ENCODE assay signal across 15 cellular contexts in the genomic region with DNA sequence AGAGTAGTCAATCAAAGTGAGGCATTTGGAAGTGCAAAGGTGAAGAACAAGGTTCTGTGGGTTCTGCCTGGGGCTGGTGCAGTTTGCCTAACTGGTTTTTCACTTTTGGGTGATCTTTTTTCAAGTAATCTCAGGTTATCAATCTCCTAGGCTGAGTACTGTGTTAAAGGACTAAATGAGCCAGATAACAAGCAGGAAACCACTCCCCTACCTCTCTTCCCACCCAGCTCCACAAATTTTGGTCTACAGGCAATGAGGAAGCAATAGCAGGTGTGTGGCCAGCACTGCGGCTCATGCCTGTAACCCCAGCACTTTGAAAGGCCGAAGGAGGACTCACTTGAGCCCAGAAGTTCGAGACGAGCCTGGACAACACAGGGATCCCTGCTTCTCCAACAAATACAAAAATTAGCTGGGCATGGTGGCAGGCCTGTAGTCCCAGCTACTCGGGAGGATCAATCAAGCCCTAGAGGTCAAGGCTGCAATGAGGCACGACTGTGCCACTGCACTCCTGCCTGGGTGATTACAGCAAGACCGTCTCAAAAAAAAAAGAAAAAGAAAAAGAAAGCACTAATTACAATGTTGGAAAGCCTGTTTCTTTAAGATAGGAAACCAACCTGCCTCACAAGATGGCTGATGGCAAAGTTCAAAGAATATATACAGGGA. TPM values are rescaled to one million over a fixed set of nuclear protein-coding genes. Genes with fewer than 3 reads are reported as not detected.
A peak's percentile ranks its signal among the peaks of the same experiment; 100 is the strongest.
DNase-seq lines count a peak whose midpoint lies in the region; ATAC-seq and TF ChIP-seq lines count a peak whose summit lies in the region.
"Had no signal": no experiment of that assay in that cellular context is flagged by ENCODE, and none has a peak within 500 bp of the region (broad histone marks: within the 10 kb centered on the region; RNA-seq: fewer than 3 reads in every experiment).

No MANE protein-coding gene starts in this region.

- H3K27ac ChIP-seq in 22Rv1 (peak overlapping the region; percentile 27; the same call in 1 of the 2 replicates), GM23338 (ENCODE audit: low read depth) (0 out of 2 replicates have a peak overlapping the region, but pooled peaks have one; percentile 76), endodermal cell (ENCODE audit: low read depth, low read length) (no peak overlapping the region)
- no peak overlapping the region for H3K27ac ChIP-seq in CD8-positive, alpha-beta T cell (ENCODE audit: low read depth, low read length)

- H3K36me3 ChIP-seq in GM23338 (ENCODE audit: insufficient read depth) (peaks cover 29% of the 10 kb centered on the region), endodermal cell (ENCODE audit: control insufficient read depth, insufficient read depth, low read length) (peaks cover 49% of the 10 kb centered on the region)
- H3K36me3 ChIP-seq in CD8-positive, alpha-beta T cell (ENCODE audit: insufficient read depth, low read length) = peaks cover 29% of the 10 kb centered on the region

- H3K4me1 ChIP-seq in GM23338 (ENCODE audit: insufficient read depth) (no peaks in the 10 kb centered on the region), endodermal cell (ENCODE audit: control insufficient read depth, insufficient read depth, low read length) (peaks cover 4% of the 10 kb centered on the region)
- H3K4me1 ChIP-seq in CD8-positive, alpha-beta T cell (ENCODE audit: insufficient read depth, low read length) = peaks cover 14% of the 10 kb centered on the region
- H3K4me1 ChIP-seq: HAP-1 had no signal

- H3K9me3 Mint-ChIP-seq in GM23338 (no peaks in the 10 kb centered on the region), endodermal cell (no peaks in the 10 kb centered on the region), nephron (no peaks in the 10 kb centered on the region)
- no peaks in the 10 kb centered on the region for H3K9me3 Mint-ChIP-seq in CD8-positive, alpha-beta T cell
- H3K9me3 Mint-ChIP-seq: CD14-positive monocyte, IgD-negative memory B cell had no signal

- H3K9me3 ChIP-seq in endodermal cell (ENCODE audit: control insufficient read depth, low read length) = no peaks in the 10 kb centered on the region
- no peaks in the 10 kb centered on the region for H3K9me3 ChIP-seq in CD8-positive, alpha-beta T cell (ENCODE audit: low read length)
- H3K9me3 ChIP-seq: HAP-1 had no signal

- no peak overlapping the region for H3K4me2 ChIP-seq in GM23338

- no peak overlapping the region for H3K27ac Mint-ChIP-seq in GM23338
- peak overlapping the region; percentile 64 for H3K27ac Mint-ChIP-seq in endodermal cell
- no peak overlapping the region for H3K27ac Mint-ChIP-seq in nephron
- no peak overlapping the region for H3K27ac Mint-ChIP-seq in CD8-positive, alpha-beta T cell
- H3K27ac Mint-ChIP-seq: CD14-positive monocyte had no signal

- no peaks in the 10 kb centered on the region for H3K9me2 ChIP-seq in GM23338 (ENCODE audit: insufficient read depth)

- ATAC-seq in GM23338 (no peak), GM19467 (IDR thresholded peaks at IDR 0.05; ENCODE audit: unreplicated experiment) (no peak)
- no peak for ATAC-seq in CD8-positive, alpha-beta T cell

- H3K79me2 ChIP-seq in GM23338 (replicated peaks; ENCODE audit: insufficient read depth) = peaks cover 20% of the 10 kb centered on the region; the same call in 1 of the 2 replicates

- H3K9ac ChIP-seq in endodermal cell (ENCODE audit: extremely low read depth, low read length, poor library complexity, severe bottlenecking) = no peak overlapping the region

- no peak overlapping the region for H2AFZ ChIP-seq in GM23338

- H3K27me3 Mint-ChIP-seq in GM23338 (ENCODE audit: insufficient read depth, low read depth, poor library complexity) (peaks cover 9% of the 10 kb centered on the region), endodermal cell (ENCODE audit: insufficient read depth) (peaks cover 3% of the 10 kb centered on the region), nephron (ENCODE audit: low read depth) (no peaks in the 10 kb centered on the region)
- no peaks in the 10 kb centered on the region for H3K27me3 Mint-ChIP-seq in CD8-positive, alpha-beta T cell (ENCODE audit: low read depth)
- H3K27me3 Mint-ChIP-seq: IgD-negative memory B cell had no signal

- intact Hi-C loops in CD8-positive, alpha-beta T cell (cut with DNase I, micrococcal nuclease) = loop anchor here (2.0 to 10.0 kb wide), 5 partner anchors 13 to 771 kb away; a partner anchor contains a TSS

- H3K27me3 ChIP-seq in GM23338 (ENCODE audit: insufficient read depth) = no peaks in the 10 kb centered on the region
- no peaks in the 10 kb centered on the region for H3K27me3 ChIP-seq in endodermal cell (ENCODE audit: control insufficient read depth, insufficient read depth, low read length, poor library complexity, severe bottlenecking)
- no peaks in the 10 kb centered on the region for H3K27me3 ChIP-seq in CD8-positive, alpha-beta T cell (ENCODE audit: insufficient read depth, low read length)

- peaks cover 46% of the 10 kb centered on the region for H3K36me3 Mint-ChIP-seq in GM23338 (ENCODE audit: low read depth)
- peaks cover 43% of the 10 kb centered on the region for H3K36me3 Mint-ChIP-seq in endodermal cell (ENCODE audit: low read depth)
- H3K36me3 Mint-ChIP-seq in nephron (ENCODE audit: low read depth) = peaks cover 40% of the 10 kb centered on the region
- H3K36me3 Mint-ChIP-seq in CD8-positive, alpha-beta T cell = peaks cover 40% of the 10 kb centered on the region
- H3K36me3 Mint-ChIP-seq: IgD-negative memory B cell had no signal

- WGBS in endodermal cell (ENCODE audit: insufficient coverage in 1 of 2, insufficient read length in 1 of 2), 2 experiments = 89 to 100% methylated on average over 4 to 7 of the region's 7 CpGs

- no peak overlapping the region for H3K4me3 ChIP-seq in GM23338
- H3K4me3 ChIP-seq in endodermal cell (ENCODE audit: low read length) = no peak overlapping the region
- no peak overlapping the region for H3K4me3 ChIP-seq in CD8-positive, alpha-beta T cell (ENCODE audit: low read depth, low read length)
- H3K4me3 ChIP-seq: HAP-1 had no signal

- H3K4me1 Mint-ChIP-seq in GM23338 = peaks cover 4% of the 10 kb centered on the region
- H3K4me1 Mint-ChIP-seq in endodermal cell = peaks cover 14% of the 10 kb centered on the region
- H3K4me1 Mint-ChIP-seq in nephron = peaks cover 13% of the 10 kb centered on the region
- peaks cover 16% of the 10 kb centered on the region for H3K4me1 Mint-ChIP-seq in CD8-positive, alpha-beta T cell (ENCODE audit: low read depth)

- H3K4me3 Mint-ChIP-seq in GM23338 (no peak overlapping the region), endodermal cell (no peak overlapping the region), nephron (peak overlapping the region; percentile 3 to 45 (median 10))
- H3K4me3 Mint-ChIP-seq in CD8-positive, alpha-beta T cell = no peak overlapping the region
- H3K4me3 Mint-ChIP-seq: CD14-positive monocyte had no signal

- no peak for DNase-seq in GM23338 (ENCODE audit: low spot score)
- no peak for DNase-seq in endodermal cell
- no peak for DNase-seq in cerebellar cortex (ENCODE audit: low spot score)
- DNase-seq in T-helper 1 cell = no peak
- DNase-seq in CD8-positive, alpha-beta T cell = no peak
- DNase-seq: EL, NCI-H187, NCI-H526 treated with DMSO at 0.1 percent for 48 hours, RPMI8226 had no signal

- peaks cover 7% of the 10 kb centered on the region for H4K20me1 ChIP-seq in GM23338 (replicated peaks; ENCODE audit: insufficient read depth)

- POLR2A ChIA-PET in CD8-positive, alpha-beta T cell (lab: Charles Lee) = no interaction called here

- no peak for TF ChIP-seq CTCF in 22Rv1 (IDR thresholded peaks at IDR 0.05)
- no peak for TF ChIP-seq CTCF in GM23338 (conservative IDR thresholded peaks at IDR 0.05; ENCODE audit: low read depth in 2 of 2)
- no peak for TF ChIP-seq CTCF in endodermal cell (conservative IDR thresholded peaks at IDR 0.05)
- no peak for TF ChIP-seq CTCF in nephron (IDR thresholded peaks at IDR 0.05; ENCODE audit: unreplicated experiment in 3 of 3)
- no peak for TF ChIP-seq CTCF in CD8-positive, alpha-beta T cell (IDR thresholded peaks at IDR 0.05)

- peaks cover 14% of the 10 kb centered on the region for H3F3A ChIP-seq in GM23338 (replicated peaks; ENCODE audit: low read depth)

- CTCF ChIA-PET in CD8-positive, alpha-beta T cell (lab: Charles Lee) = interaction anchor here (1.0 kb wide), 1 partner anchor 15 kb away, joined by 3 read pairs; no protein-coding TSS in a partner anchor

TF ChIP-seq in GM23338, 12 proteins besides CTCF, POLR2A, EP300 and RAD21 (continues in another document):
- TF ChIP-seq, protein P1, sequence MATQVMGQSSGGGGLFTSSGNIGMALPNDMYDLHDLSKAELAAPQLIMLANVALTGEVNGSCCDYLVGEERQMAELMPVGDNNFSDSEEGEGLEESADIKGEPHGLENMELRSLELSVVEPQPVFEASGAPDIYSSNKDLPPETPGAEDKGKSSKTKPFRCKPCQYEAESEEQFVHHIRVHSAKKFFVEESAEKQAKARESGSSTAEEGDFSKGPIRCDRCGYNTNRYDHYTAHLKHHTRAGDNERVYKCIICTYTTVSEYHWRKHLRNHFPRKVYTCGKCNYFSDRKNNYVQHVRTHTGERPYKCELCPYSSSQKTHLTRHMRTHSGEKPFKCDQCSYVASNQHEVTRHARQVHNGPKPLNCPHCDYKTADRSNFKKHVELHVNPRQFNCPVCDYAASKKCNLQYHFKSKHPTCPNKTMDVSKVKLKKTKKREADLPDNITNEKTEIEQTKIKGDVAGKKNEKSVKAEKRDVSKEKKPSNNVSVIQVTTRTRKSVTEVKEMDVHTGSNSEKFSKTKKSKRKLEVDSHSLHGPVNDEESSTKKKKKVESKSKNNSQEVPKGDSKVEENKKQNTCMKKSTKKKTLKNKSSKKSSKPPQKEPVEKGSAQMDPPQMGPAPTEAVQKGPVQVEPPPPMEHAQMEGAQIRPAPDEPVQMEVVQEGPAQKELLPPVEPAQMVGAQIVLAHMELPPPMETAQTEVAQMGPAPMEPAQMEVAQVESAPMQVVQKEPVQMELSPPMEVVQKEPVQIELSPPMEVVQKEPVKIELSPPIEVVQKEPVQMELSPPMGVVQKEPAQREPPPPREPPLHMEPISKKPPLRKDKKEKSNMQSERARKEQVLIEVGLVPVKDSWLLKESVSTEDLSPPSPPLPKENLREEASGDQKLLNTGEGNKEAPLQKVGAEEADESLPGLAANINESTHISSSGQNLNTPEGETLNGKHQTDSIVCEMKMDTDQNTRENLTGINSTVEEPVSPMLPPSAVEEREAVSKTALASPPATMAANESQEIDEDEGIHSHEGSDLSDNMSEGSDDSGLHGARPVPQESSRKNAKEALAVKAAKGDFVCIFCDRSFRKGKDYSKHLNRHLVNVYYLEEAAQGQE (IDR thresholded peaks at IDR 0.05; ENCODE audit: unreplicated experiment) = no peak

RNA-seq across cellular contexts. Expression of a gene that starts 2.0 kb away (rescaled TPM):
- 31.4 and 39.4 TPM in 2 replicates for total RNA-seq in GM23338 (2014; rRNA removed; shearing (Covaris generic))
- polyA plus RNA-seq in GM23338 (2016; fragmentation: Nextera tagmentation; extraction: Ambion mirVana) = 51.0 and 53.4 TPM in 2 replicates
- 10 to 100 TPM; 47.2 to 57.3 TPM for total RNA-seq in endodermal cell
- polyA plus RNA-seq in endodermal cell (2013, experiment 1 of 2) = 55.9 TPM
- 51.5 TPM for polyA plus RNA-seq in endodermal cell (2013, experiment 2 of 2)
- total RNA-seq in CD8-positive, alpha-beta T cell = 10 to 100 TPM; 22.8 to 23.3 TPM

RNA-seq across cellular contexts. Expression of a gene that starts 36.2 kb away (rescaled TPM):
- total RNA-seq in GM23338 (2014; rRNA removed; shearing (Covaris generic)) = 38.6 and 41.5 TPM in 2 replicates
- 13.8 and 15.4 TPM in 2 replicates for polyA plus RNA-seq in GM23338 (2016; fragmentation: Nextera tagmentation; extraction: Ambion mirVana)
- 10 to 100 TPM; 28.6 to 30.6 TPM for total RNA-seq in endodermal cell
- 27.4 TPM for polyA plus RNA-seq in endodermal cell (2013, experiment 1 of 2)
- 25.0 TPM for polyA plus RNA-seq in endodermal cell (2013, experiment 2 of 2)
- total RNA-seq in CD8-positive, alpha-beta T cell = 10 to 100 TPM; 47.8 to 48.3 TPM

Comparison
In these comparisons a context has a peak if more than half of its experiments do, and no peak if none do; other contexts are left out.
1. H3K27ac ChIP-seq: peak in 22Rv1 (single experiment) and GM23338 (single experiment); none in endodermal cell (single experiment) and CD8-positive, alpha-beta T cell (single experiment).
2. H3K4me3 Mint-ChIP-seq: peak in nephron (3 of 3); none in GM23338 (single experiment), endodermal cell (single experiment) and CD8-positive, alpha-beta T cell (single experiment).